ENCODE assay signal across 1 cellular context in the genomic region with DNA sequence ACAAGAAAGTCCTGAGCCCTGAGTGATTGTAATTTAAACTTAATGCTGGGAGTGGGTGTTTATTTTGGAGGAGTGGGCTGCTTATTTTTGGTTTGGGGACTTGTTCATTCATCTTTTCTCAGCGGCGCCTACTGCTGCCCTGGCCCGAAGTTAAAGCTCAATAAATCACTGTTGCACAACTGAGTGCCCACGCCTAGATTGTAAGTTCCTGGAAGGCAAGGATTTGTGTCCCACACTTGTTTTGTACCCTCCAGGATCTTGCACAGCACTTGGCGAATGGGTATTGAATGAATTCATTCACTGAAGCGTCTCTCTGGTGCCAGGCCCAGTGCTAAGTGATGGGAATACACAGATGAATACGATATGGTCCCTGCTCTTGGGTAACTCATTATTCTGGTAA.
TF ChIP-seq lines count a peak whose summit lies in the region.

No MANE protein-coding gene starts in this region.

TF ChIP-seq in GM23338, 12 proteins besides CTCF, POLR2A, EP300 and RAD21:
- TF ChIP-seq, protein P1, sequence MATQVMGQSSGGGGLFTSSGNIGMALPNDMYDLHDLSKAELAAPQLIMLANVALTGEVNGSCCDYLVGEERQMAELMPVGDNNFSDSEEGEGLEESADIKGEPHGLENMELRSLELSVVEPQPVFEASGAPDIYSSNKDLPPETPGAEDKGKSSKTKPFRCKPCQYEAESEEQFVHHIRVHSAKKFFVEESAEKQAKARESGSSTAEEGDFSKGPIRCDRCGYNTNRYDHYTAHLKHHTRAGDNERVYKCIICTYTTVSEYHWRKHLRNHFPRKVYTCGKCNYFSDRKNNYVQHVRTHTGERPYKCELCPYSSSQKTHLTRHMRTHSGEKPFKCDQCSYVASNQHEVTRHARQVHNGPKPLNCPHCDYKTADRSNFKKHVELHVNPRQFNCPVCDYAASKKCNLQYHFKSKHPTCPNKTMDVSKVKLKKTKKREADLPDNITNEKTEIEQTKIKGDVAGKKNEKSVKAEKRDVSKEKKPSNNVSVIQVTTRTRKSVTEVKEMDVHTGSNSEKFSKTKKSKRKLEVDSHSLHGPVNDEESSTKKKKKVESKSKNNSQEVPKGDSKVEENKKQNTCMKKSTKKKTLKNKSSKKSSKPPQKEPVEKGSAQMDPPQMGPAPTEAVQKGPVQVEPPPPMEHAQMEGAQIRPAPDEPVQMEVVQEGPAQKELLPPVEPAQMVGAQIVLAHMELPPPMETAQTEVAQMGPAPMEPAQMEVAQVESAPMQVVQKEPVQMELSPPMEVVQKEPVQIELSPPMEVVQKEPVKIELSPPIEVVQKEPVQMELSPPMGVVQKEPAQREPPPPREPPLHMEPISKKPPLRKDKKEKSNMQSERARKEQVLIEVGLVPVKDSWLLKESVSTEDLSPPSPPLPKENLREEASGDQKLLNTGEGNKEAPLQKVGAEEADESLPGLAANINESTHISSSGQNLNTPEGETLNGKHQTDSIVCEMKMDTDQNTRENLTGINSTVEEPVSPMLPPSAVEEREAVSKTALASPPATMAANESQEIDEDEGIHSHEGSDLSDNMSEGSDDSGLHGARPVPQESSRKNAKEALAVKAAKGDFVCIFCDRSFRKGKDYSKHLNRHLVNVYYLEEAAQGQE (IDR thresholded peaks at IDR 0.05; ENCODE audit: unreplicated experiment), result no peak
- TF ChIP-seq, protein P2, sequence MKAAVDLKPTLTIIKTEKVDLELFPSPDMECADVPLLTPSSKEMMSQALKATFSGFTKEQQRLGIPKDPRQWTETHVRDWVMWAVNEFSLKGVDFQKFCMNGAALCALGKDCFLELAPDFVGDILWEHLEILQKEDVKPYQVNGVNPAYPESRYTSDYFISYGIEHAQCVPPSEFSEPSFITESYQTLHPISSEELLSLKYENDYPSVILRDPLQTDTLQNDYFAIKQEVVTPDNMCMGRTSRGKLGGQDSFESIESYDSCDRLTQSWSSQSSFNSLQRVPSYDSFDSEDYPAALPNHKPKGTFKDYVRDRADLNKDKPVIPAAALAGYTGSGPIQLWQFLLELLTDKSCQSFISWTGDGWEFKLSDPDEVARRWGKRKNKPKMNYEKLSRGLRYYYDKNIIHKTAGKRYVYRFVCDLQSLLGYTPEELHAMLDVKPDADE (IDR thresholded peaks at IDR 0.05), result no peak
- TF ChIP-seq JUNB (IDR thresholded peaks at IDR 0.05; ENCODE audit: unreplicated experiment), result no peak
- TF ChIP-seq CREB1 (CRISPR knock-in tag; IDR thresholded peaks at IDR 0.05; ENCODE audit: low read depth), result no peak
- TF ChIP-seq EZH2phosphoT487 (IDR thresholded peaks at IDR 0.05; ENCODE audit: unreplicated experiment), result no peak
- no peak for TF ChIP-seq STAT1 (IDR thresholded peaks at IDR 0.05; ENCODE audit: unreplicated experiment)
- no peak for TF ChIP-seq NANOG (IDR thresholded peaks at IDR 0.05; ENCODE audit: borderline replicate concordance)
- no peak for TF ChIP-seq POLR2AphosphoS5 (IDR thresholded peaks at IDR 0.05; ENCODE audit: low read depth)
- TF ChIP-seq ZNF331 (CRISPR knock-in tag; IDR thresholded peaks at IDR 0.05; ENCODE audit: low read depth), result no peak
- TF ChIP-seq EZH2 (IDR thresholded peaks at IDR 0.05; ENCODE audit: low read depth, unreplicated experiment), result no peak
- TF ChIP-seq, protein P3, sequence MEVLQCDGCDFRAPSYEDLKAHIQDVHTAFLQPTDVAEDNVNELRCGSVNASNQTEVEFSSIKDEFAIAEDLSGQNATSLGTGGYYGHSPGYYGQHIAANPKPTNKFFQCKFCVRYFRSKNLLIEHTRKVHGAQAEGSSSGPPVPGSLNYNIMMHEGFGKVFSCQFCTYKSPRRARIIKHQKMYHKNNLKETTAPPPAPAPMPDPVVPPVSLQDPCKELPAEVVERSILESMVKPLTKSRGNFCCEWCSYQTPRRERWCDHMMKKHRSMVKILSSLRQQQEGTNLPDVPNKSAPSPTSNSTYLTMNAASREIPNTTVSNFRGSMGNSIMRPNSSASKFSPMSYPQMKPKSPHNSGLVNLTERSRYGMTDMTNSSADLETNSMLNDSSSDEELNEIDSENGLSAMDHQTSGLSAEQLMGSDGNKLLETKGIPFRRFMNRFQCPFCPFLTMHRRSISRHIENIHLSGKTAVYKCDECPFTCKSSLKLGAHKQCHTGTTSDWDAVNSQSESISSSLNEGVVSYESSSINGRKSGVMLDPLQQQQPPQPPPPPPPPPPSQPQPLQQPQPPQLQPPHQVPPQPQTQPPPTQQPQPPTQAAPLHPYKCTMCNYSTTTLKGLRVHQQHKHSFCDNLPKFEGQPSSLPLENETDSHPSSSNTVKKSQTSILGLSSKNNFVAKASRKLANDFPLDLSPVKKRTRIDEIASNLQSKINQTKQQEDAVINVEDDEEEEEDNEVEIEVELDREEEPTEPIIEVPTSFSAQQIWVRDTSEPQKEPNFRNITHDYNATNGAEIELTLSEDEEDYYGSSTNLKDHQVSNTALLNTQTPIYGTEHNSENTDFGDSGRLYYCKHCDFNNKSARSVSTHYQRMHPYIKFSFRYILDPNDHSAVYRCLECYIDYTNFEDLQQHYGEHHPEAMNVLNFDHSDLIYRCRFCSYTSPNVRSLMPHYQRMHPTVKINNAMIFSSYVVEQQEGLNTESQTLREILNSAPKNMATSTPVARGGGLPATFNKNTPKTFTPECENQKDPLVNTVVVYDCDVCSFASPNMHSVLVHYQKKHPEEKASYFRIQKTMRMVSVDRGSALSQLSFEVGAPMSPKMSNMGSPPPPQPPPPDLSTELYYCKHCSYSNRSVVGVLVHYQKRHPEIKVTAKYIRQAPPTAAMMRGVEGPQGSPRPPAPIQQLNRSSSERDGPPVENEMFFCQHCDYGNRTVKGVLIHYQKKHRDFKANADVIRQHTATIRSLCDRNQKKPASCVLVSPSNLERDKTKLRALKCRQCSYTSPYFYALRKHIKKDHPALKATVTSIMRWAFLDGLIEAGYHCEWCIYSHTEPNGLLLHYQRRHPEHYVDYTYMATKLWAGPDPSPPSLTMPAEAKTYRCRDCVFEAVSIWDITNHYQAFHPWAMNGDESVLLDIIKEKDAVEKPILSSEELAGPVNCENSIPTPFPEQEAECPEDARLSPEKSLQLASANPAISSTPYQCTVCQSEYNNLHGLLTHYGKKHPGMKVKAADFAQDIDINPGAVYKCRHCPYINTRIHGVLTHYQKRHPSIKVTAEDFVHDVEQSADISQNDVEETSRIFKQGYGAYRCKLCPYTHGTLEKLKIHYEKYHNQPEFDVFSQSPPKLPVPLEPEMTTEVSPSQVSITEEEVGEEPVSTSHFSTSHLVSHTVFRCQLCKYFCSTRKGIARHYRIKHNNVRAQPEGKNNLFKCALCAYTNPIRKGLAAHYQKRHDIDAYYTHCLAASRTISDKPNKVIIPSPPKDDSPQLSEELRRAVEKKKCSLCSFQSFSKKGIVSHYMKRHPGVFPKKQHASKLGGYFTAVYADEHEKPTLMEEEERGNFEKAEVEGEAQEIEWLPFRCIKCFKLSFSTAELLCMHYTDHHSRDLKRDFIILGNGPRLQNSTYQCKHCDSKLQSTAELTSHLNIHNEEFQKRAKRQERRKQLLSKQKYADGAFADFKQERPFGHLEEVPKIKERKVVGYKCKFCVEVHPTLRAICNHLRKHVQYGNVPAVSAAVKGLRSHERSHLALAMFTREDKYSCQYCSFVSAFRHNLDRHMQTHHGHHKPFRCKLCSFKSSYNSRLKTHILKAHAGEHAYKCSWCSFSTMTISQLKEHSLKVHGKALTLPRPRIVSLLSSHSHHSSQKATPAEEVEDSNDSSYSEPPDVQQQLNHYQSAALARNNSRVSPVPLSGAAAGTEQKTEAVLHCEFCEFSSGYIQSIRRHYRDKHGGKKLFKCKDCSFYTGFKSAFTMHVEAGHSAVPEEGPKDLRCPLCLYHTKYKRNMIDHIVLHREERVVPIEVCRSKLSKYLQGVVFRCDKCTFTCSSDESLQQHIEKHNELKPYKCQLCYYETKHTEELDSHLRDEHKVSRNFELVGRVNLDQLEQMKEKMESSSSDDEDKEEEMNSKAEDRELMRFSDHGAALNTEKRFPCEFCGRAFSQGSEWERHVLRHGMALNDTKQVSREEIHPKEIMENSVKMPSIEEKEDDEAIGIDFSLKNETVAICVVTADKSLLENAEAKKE (CRISPR knock-in tag; IDR thresholded peaks at IDR 0.05), result no peak
- no peak for TF ChIP-seq ZNF114 (CRISPR knock-in tag; IDR thresholded peaks at IDR 0.05)
